In the genomic region with DNA sequence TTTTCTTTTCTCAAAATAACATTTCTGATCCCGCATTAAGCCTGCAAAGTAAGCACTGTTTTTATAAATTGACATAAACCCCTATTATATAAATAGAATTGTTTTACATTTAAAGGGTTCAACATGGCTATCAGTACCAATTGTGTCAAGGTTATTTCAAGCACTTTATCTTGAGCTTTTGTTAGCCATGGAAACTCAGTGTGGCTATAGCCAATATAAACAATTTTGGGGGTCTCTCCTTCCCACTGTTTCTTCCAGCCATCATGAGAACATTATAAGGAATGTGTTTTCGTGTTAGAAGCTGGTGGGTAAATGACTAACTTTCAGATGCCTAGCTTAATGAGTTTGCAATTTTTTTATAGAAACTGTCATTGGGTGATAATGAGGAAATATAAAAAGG, we compare ENCODE assay signal across 18 cellular contexts.
A peak's percentile ranks its signal among the peaks of the same experiment; 100 is the strongest.
DNase-seq lines count a peak whose midpoint lies in the region; ATAC-seq and TF ChIP-seq lines count a peak whose summit lies in the region.
"Had no signal": no experiment of that assay in that cellular context is flagged by ENCODE, and none has a peak within 500 bp of the region (broad histone marks: within the 10 kb centered on the region; RNA-seq: fewer than 3 reads in every experiment).

No MANE protein-coding gene starts in this region.

- no peaks in the 10 kb centered on the region for H3K27me3 Mint-ChIP-seq in naive thymus-derived CD8-positive, alpha-beta T cell
- H3K27me3 Mint-ChIP-seq: B cell had no signal

- no peak for DNase-seq in left ventricle myocardium superior
- no peak for DNase-seq in cardiac septum (ENCODE audit: low spot score)
- DNase-seq in dorsolateral prefrontal cortex = no peak
- peak; percentile 34 for DNase-seq in renal cortical epithelial cell (ENCODE audit: low read depth)
- DNase-seq in GM03348 (ENCODE audit: low spot score) = no peak
- DNase-seq in naive thymus-derived CD8-positive, alpha-beta T cell = no peak
- DNase-seq: Calu3; CD8-positive, alpha-beta T cell; DMS79 treated with DMSO at 0.1 percent for 48 hours; GF-D8; GOT3; H7; HFFc6 had no signal

- no peak overlapping the region for H3K4me3 ChIP-seq in dorsolateral prefrontal cortex
- H3K4me3 ChIP-seq: BLaER1 treated with 17β-estradiol and CSF1 and Interleukin-3, amounts not matched to agents 10 nM and 100 nM; GM12878 had no signal

- H3K4me3 Mint-ChIP-seq in naive thymus-derived CD8-positive, alpha-beta T cell = no peak overlapping the region
- H3K4me3 Mint-ChIP-seq: B cell; CD8-positive, alpha-beta T cell; HFFc6 had no signal

- POLR2A ChIA-PET in naive thymus-derived CD8-positive, alpha-beta T cell (lab: Charles Lee) = no interaction called here

- H3K4me1 Mint-ChIP-seq in naive thymus-derived CD8-positive, alpha-beta T cell = no peaks in the 10 kb centered on the region
- H3K4me1 Mint-ChIP-seq: B cell had no signal

- no peaks in the 10 kb centered on the region for H3K27me3 ChIP-seq in dorsolateral prefrontal cortex
- H3K27me3 ChIP-seq: BLaER1 treated with 17β-estradiol and CSF1 and Interleukin-3, amounts not matched to agents 10 nM and 100 nM had no signal

- ATAC-seq in left ventricle myocardium superior (peak; percentile 36), HG03039 (IDR thresholded peaks at IDR 0.05; ENCODE audit: unreplicated experiment) (no peak)
- ATAC-seq in naive thymus-derived CD8-positive, alpha-beta T cell = no peak
- ATAC-seq: CD8-positive, alpha-beta T cell; GM12878; HCT116 had no signal

- peak overlapping the region in 42 of 59 donors; percentile 19 to 88 (median 76) for H3K27ac ChIP-seq in dorsolateral prefrontal cortex
- H3K27ac ChIP-seq: BLaER1 treated with 17β-estradiol and CSF1 and Interleukin-3, amounts not matched to agents 10 nM and 100 nM had no signal

- intact Hi-C loops in left ventricle myocardium superior (cut with micrococcal nuclease) = no loop called here
- intact Hi-C loops in cardiac septum (cut with DNase I) = no loop called here
- intact Hi-C loops in dorsolateral prefrontal cortex (cut with DNase I) = loop anchor here in 1 of 2 donors (5.0 kb wide), 1 partner anchor 153 kb away; the partner anchor contains the start of gene FOSL2

- no peaks in the 10 kb centered on the region for H3K9me3 Mint-ChIP-seq in naive thymus-derived CD8-positive, alpha-beta T cell
- H3K9me3 Mint-ChIP-seq: CD8-positive, alpha-beta T cell; HFFc6 had no signal

- peaks cover 5 to 25% (median 13%) of the 10 kb centered on the region in 3 donors for H3K36me3 Mint-ChIP-seq in naive thymus-derived CD8-positive, alpha-beta T cell

- H3K27ac Mint-ChIP-seq in naive thymus-derived CD8-positive, alpha-beta T cell = no peak overlapping the region
- H3K27ac Mint-ChIP-seq: B cell; CD8-positive, alpha-beta T cell; HFFc6 had no signal

- no peak for TF ChIP-seq CTCF in dorsolateral prefrontal cortex (IDR thresholded peaks at IDR 0.05 in 54 of 56, conservative IDR thresholded peaks at IDR 0.05 in 2 of 56; ENCODE audit: low read depth in 1 of 56, partially characterized antibody in 56 of 56)
